ENCODE assay signal across 13 cellular contexts in genomic region chr19:30480097-30480496, GRCh38.
DNase-seq lines count a peak whose midpoint lies in the region; ATAC-seq and TF ChIP-seq lines count a peak whose summit lies in the region.
"Had no signal": no experiment of that assay in that cellular context is flagged by ENCODE, and none has a peak within 500 bp of the region (broad histone marks: within the 10 kb centered on the region; RNA-seq: fewer than 3 reads in every experiment).

No MANE protein-coding gene starts in this region.

- H3K4me3 Mint-ChIP-seq in neural crest cell, result peak overlapping the region; percentile 1
- H3K4me3 Mint-ChIP-seq in naive thymus-derived CD4-positive, alpha-beta T cell, result peak overlapping the region in 1 of 10 donors; percentile 9
- H3K4me3 Mint-ChIP-seq: CD8-positive, alpha-beta memory T cell had no signal

- H3K27me3 ChIP-seq in SJCRH30, result no peaks in the 10 kb centered on the region
- no peaks in the 10 kb centered on the region for H3K27me3 ChIP-seq in layer of hippocampus (ENCODE audit: control insufficient read depth, insufficient read depth, low read length)
- H3K27me3 ChIP-seq in naive thymus-derived CD4-positive, alpha-beta T cell (ENCODE audit: control insufficient read depth in 2 of 2, insufficient read depth in 2 of 2, low read length in 2 of 2), result no peaks in the 10 kb centered on the region
- H3K27me3 ChIP-seq: BLaER1 had no signal

- peaks cover 5% of the 10 kb centered on the region for H3K36me3 Mint-ChIP-seq in neural crest cell (ENCODE audit: low read depth)
- peaks cover 0 to 9% (median 0%) of the 10 kb centered on the region in 5 donors for H3K36me3 Mint-ChIP-seq in naive thymus-derived CD4-positive, alpha-beta T cell

- peak overlapping the region; percentile 63 for H3K27ac Mint-ChIP-seq in neural crest cell (ENCODE audit: unreplicated experiment)
- H3K27ac Mint-ChIP-seq in naive thymus-derived CD4-positive, alpha-beta T cell, result no peak overlapping the region
- H3K27ac Mint-ChIP-seq: CD8-positive, alpha-beta memory T cell had no signal

- no peaks in the 10 kb centered on the region for H3K9me3 Mint-ChIP-seq in neural crest cell
- H3K9me3 Mint-ChIP-seq in naive thymus-derived CD4-positive, alpha-beta T cell, result peaks cover 0 to 37% (median 8%) of the 10 kb centered on the region in 11 donors

- no peaks in the 10 kb centered on the region for H3K9me3 ChIP-seq in SJCRH30 (replicated peaks)
- no peaks in the 10 kb centered on the region for H3K9me3 ChIP-seq in naive thymus-derived CD4-positive, alpha-beta T cell (ENCODE audit: control insufficient read depth in 2 of 3, low read length in 3 of 3)
- H3K9me3 ChIP-seq: BLaER1 had no signal

- peak overlapping the region; percentile 34; the same call in 1 of the 2 replicates for H3K27ac ChIP-seq in SJCRH30
- peak overlapping the region; percentile 62 for H3K27ac ChIP-seq in layer of hippocampus (ENCODE audit: low read depth, low read length)
- H3K27ac ChIP-seq in naive thymus-derived CD4-positive, alpha-beta T cell (ENCODE audit: low read depth, low read length), result no peak overlapping the region
- H3K27ac ChIP-seq: 22Rv1, BLaER1 had no signal

- H3K4me1 Mint-ChIP-seq in neural crest cell, result peaks cover 31% of the 10 kb centered on the region
- H3K4me1 Mint-ChIP-seq in naive thymus-derived CD4-positive, alpha-beta T cell, result no peaks in the 10 kb centered on the region
- H3K4me1 Mint-ChIP-seq: CD8-positive, alpha-beta memory T cell had no signal

- H3K27me3 Mint-ChIP-seq in neural crest cell (ENCODE audit: low read depth), result no peaks in the 10 kb centered on the region
- peaks cover 0 to 43% (median 11%) of the 10 kb centered on the region in 5 donors for H3K27me3 Mint-ChIP-seq in naive thymus-derived CD4-positive, alpha-beta T cell

- intact Hi-C loops in naive thymus-derived CD4-positive, alpha-beta T cell (cut with micrococcal nuclease), result no loop called here

- H3K36me3 ChIP-seq in SJCRH30, result no peaks in the 10 kb centered on the region
- H3K36me3 ChIP-seq in naive thymus-derived CD4-positive, alpha-beta T cell (ENCODE audit: control insufficient read depth in 2 of 3, insufficient read depth in 3 of 3, low read length in 3 of 3), result no peaks in the 10 kb centered on the region
- H3K36me3 ChIP-seq: BLaER1 had no signal

- TF ChIP-seq CTCF in neural crest cell (conservative IDR thresholded peaks at IDR 0.05), result no peak

- DNase-seq in COLO829 (ENCODE audit: low spot score) (peak; percentile 19), SJCRH30 (peak in 1 of 2 experiments; percentile 29), neural crest cell (ENCODE audit: low read depth, low spot score) (no peak), cerebellar cortex (ENCODE audit: low spot score) (no peak), amniotic stem cell (lab: John Stamatoyannopoulos, UW) (no peak), NCI-H2196 (lab: John Stamatoyannopoulos, UW; ENCODE audit: unreplicated experiment) (no peak)
- DNase-seq in naive thymus-derived CD4-positive, alpha-beta T cell, result no peak
- DNase-seq: CD8-positive, alpha-beta memory T cell; DMS53 had no signal

- POLR2A ChIA-PET in naive thymus-derived CD4-positive, alpha-beta T cell (lab: Charles Lee), result no interaction called here

- CTCF ChIA-PET in naive thymus-derived CD4-positive, alpha-beta T cell (lab: Charles Lee), result no interaction called here

- H3K4me1 ChIP-seq in SJCRH30, result peaks cover 16% of the 10 kb centered on the region
- no peaks in the 10 kb centered on the region for H3K4me1 ChIP-seq in naive thymus-derived CD4-positive, alpha-beta T cell (ENCODE audit: control insufficient read depth in 2 of 2, insufficient read depth in 2 of 2, low read length in 2 of 2)
- H3K4me1 ChIP-seq: BLaER1 had no signal

- no peak for ATAC-seq in naive thymus-derived CD4-positive, alpha-beta T cell
- ATAC-seq: HCT116 had no signal

- H3K4me3 ChIP-seq in SJCRH30, result no peak overlapping the region
- H3K4me3 ChIP-seq in naive thymus-derived CD4-positive, alpha-beta T cell (ENCODE audit: low read length), result no peak overlapping the region
- H3K4me3 ChIP-seq: BLaER1 had no signal
